ENCODE assay signal across 8 cellular contexts in genomic region chr15:41895491-41895890, GRCh38. TPM values are rescaled to one million over a fixed set of nuclear protein-coding genes. Genes with fewer than 3 reads are reported as not detected.
DNase-seq lines count a peak whose midpoint lies in the region; ATAC-seq, FAIRE-seq and TF ChIP-seq lines count a peak whose summit lies in the region.

No MANE protein-coding gene starts in this region.

- H3K79me2 ChIP-seq in SK-N-SH (ENCODE audit: insufficient read depth) (no peaks in the 10 kb centered on the region), H1 (ENCODE audit: control insufficient read depth in 1 of 2, insufficient read depth in 2 of 2, low read length in 2 of 2) (no peaks in the 10 kb centered on the region)

- H3K9me3 ChIP-seq in SK-N-SH (no peaks in the 10 kb centered on the region), H1 (ENCODE audit: insufficient read depth in 2 of 2, low read depth in 1 of 2, low read length in 1 of 2) (no peaks in the 10 kb centered on the region)

- intact Hi-C loops in Calu3 (cut with micrococcal nuclease; ENCODE audit: unreplicated experiment) = no loop called here

- H3K9ac ChIP-seq in SK-N-SH = no peak overlapping the region
- no peak overlapping the region for H3K9ac ChIP-seq in H1 (replicated peaks in 1 of 4; ENCODE audit: extremely low read depth in 1 of 4, low read depth in 3 of 4, low read length in 3 of 4)

- H3K36me3 ChIP-seq in SK-N-SH (replicated peaks in 1 of 2; ENCODE audit: control insufficient read depth in 1 of 2, insufficient read depth in 2 of 2, low read length in 1 of 2) = peaks cover 5 to 7% of the 10 kb centered on the region in 2 experiments
- peaks cover 0 to 6% (median under 1%) of the 10 kb centered on the region in 4 experiments; a peak in 2 of 8 replicates for H3K36me3 ChIP-seq in H1 (ENCODE audit: control insufficient read depth in 2 of 4, insufficient read depth in 4 of 4, low read length in 3 of 4)

- H3K27me3 Mint-ChIP-seq in Calu3 (ENCODE audit: unreplicated experiment) = no peaks in the 10 kb centered on the region

- no peak overlapping the region for H2BK12ac ChIP-seq in H1 (ENCODE audit: low read depth, low read length)

- ATAC-seq in HG03378 (IDR thresholded peaks at IDR 0.05; ENCODE audit: unreplicated experiment) (no peak), HG02885 (IDR thresholded peaks at IDR 0.05; ENCODE audit: poor library complexity, unreplicated experiment) (no peak)

- CTCF ChIA-PET in Calu3 (lab: Charles Lee) = interaction anchor here (0.9 to 2.0 kb wide), 2 partner anchors 9 to 121 kb away, joined by 3 to 5 read pairs; partner anchors contain the start of gene MAPKBP1
- CTCF ChIA-PET in SK-N-SH (lab: Yijun Ruan, JAX) = interaction anchor here (0.8 to 6.1 kb wide), 11 partner anchors 8 to 337 kb away, joined by 3 to 52 read pairs (median 3); partner anchors contain the start of gene MAPKBP1
- CTCF ChIA-PET in H1 (lab: Charles Lee; ENCODE audit: partially characterized antibody) = interaction anchor here (0.5 to 2.5 kb wide), 11 partner anchors 9 to 631 kb away, joined by 3 to 24 read pairs (median 4); no protein-coding TSS in a partner anchor

- H3K18ac ChIP-seq in H1 (ENCODE audit: extremely low read depth, low read length) = no peak overlapping the region

- no peak overlapping the region for H2AFZ ChIP-seq in SK-N-SH (ENCODE audit: low read depth)
- H2AFZ ChIP-seq in H1 (ENCODE audit: low read length) = no peak overlapping the region

- peak overlapping the region; percentile 65; the same call in 1 of the 2 replicates for H3K4me2 ChIP-seq in SK-N-SH
- H3K4me2 ChIP-seq in H1 (ENCODE audit: insufficient read depth in 1 of 2, low read depth in 2 of 2, low read length in 2 of 2) = no peak overlapping the region

- peaks cover 20% of the 10 kb centered on the region for H3F3A ChIP-seq in SK-N-SH (replicated peaks; ENCODE audit: insufficient read depth)

- peak overlapping the region; percentile 66 for H3K27ac Mint-ChIP-seq in Calu3 (ENCODE audit: unreplicated experiment)

- no peak overlapping the region for H3K14ac ChIP-seq in H1 (ENCODE audit: insufficient read length)

- no peak for TF ChIP-seq POLR2A in H1 (IDR thresholded peaks at IDR 0.05; ENCODE audit: control extremely low read depth in 1 of 2, low read depth in 2 of 2, low read length in 2 of 2)

- no peak overlapping the region for H3K56ac ChIP-seq in H1 (replicated peaks; ENCODE audit: insufficient read length, low read depth, low read length)

- H3K9me2 ChIP-seq in SK-N-SH = no peaks in the 10 kb centered on the region

- no peak overlapping the region for H2BK20ac ChIP-seq in H1 (ENCODE audit: low read length)

- H4K20me1 ChIP-seq in SK-N-SH (ENCODE audit: insufficient read depth) = no peaks in the 10 kb centered on the region
- no peaks in the 10 kb centered on the region for H4K20me1 ChIP-seq in H1 (replicated peaks in 1 of 2; ENCODE audit: control insufficient read depth in 1 of 2, insufficient read depth in 2 of 2, low read length in 2 of 2)

- peaks cover 7% of the 10 kb centered on the region for H3K36me3 Mint-ChIP-seq in Calu3 (ENCODE audit: insufficient read depth, unreplicated experiment)

- H3K4me1 ChIP-seq in SK-N-SH (ENCODE audit: control insufficient read depth in 1 of 2, insufficient read depth in 2 of 2, low read depth in 1 of 2, low read length in 1 of 2) = peaks cover 12 to 47% of the 10 kb centered on the region in 2 experiments; a peak in 3 of 4 replicates
- H3K4me1 ChIP-seq in H1 (replicated peaks in 1 of 4; ENCODE audit: control insufficient read depth in 3 of 4, insufficient read depth in 4 of 4, low read length in 3 of 4) = peaks cover 0 to 2% (median 0%) of the 10 kb centered on the region in 4 experiments; a peak in 1 of 7 replicates

- no TSS peak for BruUV-seq in Calu3 (replicated peaks; lab: Mats Ljungman, UMichigan)

- no peak overlapping the region for H2BK15ac ChIP-seq in H1 (ENCODE audit: low read length)

- TF ChIP-seq EP300 in SK-N-SH (IDR thresholded peaks at IDR 0.05; ENCODE audit: borderline replicate concordance in 1 of 2, low read depth in 1 of 2, low read length in 1 of 2) (no peak), H1 (IDR thresholded peaks at IDR 0.05; ENCODE audit: borderline replicate concordance in 1 of 2, low read depth in 2 of 2, low read length in 2 of 2) (no peak)

- 0 out of 2 replicates have a peak overlapping the region, but pooled peaks have one; percentile 65 for H4K8ac ChIP-seq in H1 (ENCODE audit: extremely low read depth, insufficient read depth, low read length)

- H2AK5ac ChIP-seq in H1 (ENCODE audit: low read depth, low read length) = no peak overlapping the region

- DNase-seq in Calu3 = no peak
- DNase-seq in SK-N-SH = no peak
- DNase-seq in H1 (ENCODE audit: low read depth in 1 of 2, low spot score in 2 of 2) = no peak
- DNase-seq in NAMALWA (ENCODE audit: low spot score) = no peak
- no peak for DNase-seq in HT-29 (ENCODE audit: low spot score)

- no peak overlapping the region for H4K91ac ChIP-seq in H1 (replicated peaks; ENCODE audit: insufficient read length, low read length)

- H3K4ac ChIP-seq in H1 (replicated peaks; ENCODE audit: insufficient read length, low read depth, low read length) = no peak overlapping the region

- H3K23me2 ChIP-seq in H1 (ENCODE audit: low read depth, low read length) = no peaks in the 10 kb centered on the region

- H4K5ac ChIP-seq in H1 (ENCODE audit: insufficient read length, low read depth, low read length) = no peak overlapping the region

- WGBS in SK-N-SH (ENCODE audit: low lambda C conversion rate) = 96% methylated on average over 11 of the region's 11 CpGs
- 92% methylated on average over 11 of the region's 11 CpGs; no CpG with 5 or more reads in 1 of the 2 experiments for WGBS in H1 (ENCODE audit: extremely low coverage in 1 of 2, insufficient coverage in 1 of 2, insufficient read length in 1 of 2, insufficient replicate concordance in 2 of 2, low coverage in 1 of 2, low lambda C conversion rate in 2 of 2, missing lambda C conversion rate in 1 of 2), 2 experiments

- H3K27me3 ChIP-seq in SK-N-SH (ENCODE audit: insufficient read depth) (no peaks in the 10 kb centered on the region), H1 (replicated peaks in 1 of 4; ENCODE audit: control insufficient read depth in 3 of 4, extremely low read depth in 1 of 4, insufficient read depth in 3 of 4, low read length in 3 of 4) (no peaks in the 10 kb centered on the region; a peak in 1 of 7 replicates)

- H3K79me1 ChIP-seq in H1 (ENCODE audit: low read depth, low read length) = no peaks in the 10 kb centered on the region

- H3K27ac ChIP-seq in SK-N-SH (ENCODE audit: low read depth in 2 of 2, low read length in 1 of 2) (peak overlapping the region; percentile 65 to 97; a peak in 3 of 4 replicates), H1 (ENCODE audit: low read depth, low read length) (no peak overlapping the region), skin epidermis (peak overlapping the region in 18 of 21 experiments; percentile 30 to 91 (median 72))

- peak overlapping the region; percentile 54 for H3K4me3 Mint-ChIP-seq in Calu3 (ENCODE audit: low read depth, unreplicated experiment)

- H3K4me1 Mint-ChIP-seq in Calu3 (ENCODE audit: low read depth, unreplicated experiment) = no peaks in the 10 kb centered on the region

- POLR2A ChIA-PET in SK-N-SH (lab: Yijun Ruan, JAX) = interaction anchor here (0.8 to 1.5 kb wide), 6 partner anchors 12 to 351 kb away, joined by 3 to 7 read pairs (median 4); partner anchors contain the start of genes EHD4, JMJD7 and RPAP1
- POLR2A ChIA-PET in H1 (lab: Charles Lee; ENCODE audit: partially characterized antibody) = interaction anchor here (0.9 to 1.8 kb wide), 3 partner anchors 9 to 55 kb away, joined by 4 to 6 read pairs (median 4); no protein-coding TSS in a partner anchor

- H3K9me3 Mint-ChIP-seq in Calu3 (ENCODE audit: low read depth, unreplicated experiment) = no peaks in the 10 kb centered on the region

- no peak overlapping the region for H3K23ac ChIP-seq in H1 (ENCODE audit: insufficient read length)

- H2BK5ac ChIP-seq in H1 (ENCODE audit: low read depth, low read length) = no peak overlapping the region

- FAIRE-seq in H1 (lab: Jason Lieb, UNC) = no peak

- TF ChIP-seq RAD21 in SK-N-SH (IDR thresholded peaks at IDR 0.05; ENCODE audit: low read length) (no peak), H1 (IDR thresholded peaks at IDR 0.05 in 1 of 2, conservative IDR thresholded peaks at IDR 0.05 in 1 of 2; ENCODE audit: low read depth in 2 of 2, low read length in 2 of 2) (no peak)

- TF ChIP-seq CTCF in Calu3 (IDR thresholded peaks at IDR 0.05; ENCODE audit: unreplicated experiment) (no peak), SK-N-SH (IDR thresholded peaks at IDR 0.05) (no peak), H1 (IDR thresholded peaks at IDR 0.05; ENCODE audit: control extremely low read depth in 1 of 3, insufficient read depth in 1 of 3, low read depth in 1 of 3, low read length in 3 of 3) (no peak)

- H2BK120ac ChIP-seq in H1 (replicated peaks; ENCODE audit: low read depth, low read length) = no peak overlapping the region

- H3K4me3 ChIP-seq in SK-N-SH (ENCODE audit: low read depth in 2 of 2, low read length in 1 of 2) (no peak overlapping the region), H1 (ENCODE audit: extremely low read depth in 1 of 4, insufficient read depth in 2 of 4, low read depth in 3 of 4, low read length in 4 of 4) (no peak overlapping the region), skin epidermis (no peak overlapping the region)

RNA-seq across cellular contexts. Expression of gene SPTBN5, which starts 1.6 kb away (rescaled TPM):
- 0.64 and 0.69 TPM in 2 replicates for total RNA-seq in Calu3 (2022)
- polyA plus RNA-seq in SK-N-SH (2012; rRNA removed) = 0.23 TPM in 2 replicates
- 0.05 TPM in 2 replicates for polyA plus RNA-seq in SK-N-SH (2012; cell fraction: cytosol; rRNA removed)
- 1.2 and 1.7 TPM in 2 replicates for polyA plus RNA-seq in SK-N-SH (2012; cell fraction: nucleus; rRNA removed)
- total RNA-seq in H1 (2021; fragmentation: NEBNext Ultra II Directional; extraction: Animal tissue kit (Norgen Biotek cat#: 25700)) = 0.84 and 1.1 TPM in 2 replicates
- 0.32 and 0.38 TPM in 2 replicates for polyA plus RNA-seq in H1 (2011; rRNA removed)
- polyA plus RNA-seq in H1 (2011; cell fraction: cytosol; rRNA removed) = 0.59 TPM
- polyA plus RNA-seq in H1 (2011; cell fraction: nucleus; rRNA removed) = 4.5 TPM
- 0.33 to 1.1 TPM (median 0.89 TPM) in 4 replicates for polyA plus RNA-seq in H1 (2012, experiment 1 of 2)
- 0.12 TPM for polyA plus RNA-seq in H1 (2012, experiment 2 of 2)
- 0.43 TPM for polyA plus RNA-seq in H1 (2013, experiment 1 of 2)
- polyA plus RNA-seq in H1 (2013, experiment 2 of 2) = 0.35 TPM
- 0.13 and 0.54 TPM in 2 replicates for polyA minus RNA-seq in H1 (2011; rRNA and poly(A)+ RNA removed)
- not detected for polyA minus RNA-seq in H1 (2011; cell fraction: cytosol; rRNA and poly(A)+ RNA removed)
- 1.00 TPM for polyA minus RNA-seq in H1 (2011; cell fraction: nucleus; rRNA and poly(A)+ RNA removed)
- 1.6 and 2.0 TPM in 2 replicates for total RNA-seq in HT-29 (2014; rRNA removed; shearing (Covaris generic))

RNA-seq across cellular contexts. Expression of gene PLA2G4B, which starts 56.8 kb away (rescaled TPM):
- 4.1 and 6.8 TPM in 2 replicates for total RNA-seq in Calu3 (2022)
- polyA plus RNA-seq in SK-N-SH (2012; rRNA removed) = 5.3 and 6.1 TPM in 2 replicates
- polyA plus RNA-seq in SK-N-SH (2012; cell fraction: cytosol; rRNA removed) = 1.1 and 1.2 TPM in 2 replicates
- 38.2 and 48.8 TPM in 2 replicates for polyA plus RNA-seq in SK-N-SH (2012; cell fraction: nucleus; rRNA removed)
- 4.2 and 8.0 TPM in 2 replicates for total RNA-seq in H1 (2021; fragmentation: NEBNext Ultra II Directional; extraction: Animal tissue kit (Norgen Biotek cat#: 25700))
- polyA plus RNA-seq in H1 (2011; rRNA removed) = 9.2 TPM in 2 replicates
- polyA plus RNA-seq in H1 (2011; cell fraction: cytosol; rRNA removed) = 8.0 TPM
- polyA plus RNA-seq in H1 (2011; cell fraction: nucleus; rRNA removed) = 49.3 TPM
- 2.8 to 7.8 TPM (median 6.9 TPM) in 4 replicates for polyA plus RNA-seq in H1 (2012, experiment 1 of 2)
- 4.2 TPM for polyA plus RNA-seq in H1 (2012, experiment 2 of 2)
- 10.3 TPM for polyA plus RNA-seq in H1 (2013, experiment 1 of 2)
- 6.5 TPM for polyA plus RNA-seq in H1 (2013, experiment 2 of 2)
- polyA minus RNA-seq in H1 (2011; rRNA and poly(A)+ RNA removed) = 1.5 and 2.0 TPM in 2 replicates
- polyA minus RNA-seq in H1 (2011; cell fraction: cytosol; rRNA and poly(A)+ RNA removed) = 3.1 TPM
- polyA minus RNA-seq in H1 (2011; cell fraction: nucleus; rRNA and poly(A)+ RNA removed) = 7.5 TPM
- total RNA-seq in HT-29 (2014; rRNA removed; shearing (Covaris generic)) = 3.7 and 4.6 TPM in 2 replicates
